In genomic region chr12:91395628-91396027, GRCh38 we compare ENCODE assay signal across 21 cellular contexts.
A peak's percentile ranks its signal among the peaks of the same experiment; 100 is the strongest.
DNase-seq lines count a peak whose midpoint lies in the region; ATAC-seq, FAIRE-seq and TF ChIP-seq lines count a peak whose summit lies in the region.
"Had no signal": no experiment of that assay in that cellular context is flagged by ENCODE, and none has a peak within 500 bp of the region (broad histone marks: within the 10 kb centered on the region; RNA-seq: fewer than 3 reads in every experiment).

No MANE protein-coding gene starts in this region.

- TF ChIP-seq CTCF in liver (IDR thresholded peaks at IDR 0.05; ENCODE audit: low read depth, low read length, missing input control) (no peak), HepG2 (CRISPR knock-in tag; IDR thresholded peaks at IDR 0.05) (no peak), mucosa of descending colon (IDR thresholded peaks at IDR 0.05) (no peak)

- in situ Hi-C loops in HepG2 (cut with HindIII; ENCODE audit: extremely low pct_ligation_motif_present, low pct_unique_long_range_greater_than_20kb) = loop anchor here (25.0 kb wide), 2 partner anchors 1017 to 1217 kb away; no protein-coding TSS in a partner anchor

- ATAC-seq in HepG2 = no peak
- ATAC-seq in mucosa of descending colon = peak; percentile 19
- ATAC-seq: A549; CD8-positive, alpha-beta T cell had no signal

- FAIRE-seq in HepG2 (lab: Jason Lieb, UNC) = no peak
- no peak for FAIRE-seq in small intestine (lab: Jason Lieb, UNC)
- FAIRE-seq: A549, D721Med, G401.6, GM12891, GM19239 had no signal

- CTCF ChIA-PET in HepG2 (lab: Yijun Ruan, JAX; ENCODE audit: low intra/inter-chr PET ratio, low total read pairs) = no interaction called here

- H3K9me3 ChIP-seq in liver (ENCODE audit: control insufficient read depth in 4 of 4, low read length in 3 of 4) (peaks cover 0 to 1% (median 0%) of the 10 kb centered on the region in 4 donors), HepG2 (ENCODE audit: low read length) (peaks cover 17% of the 10 kb centered on the region; the same call in 1 of the 2 replicates), mucosa of descending colon (no peaks in the 10 kb centered on the region), small intestine (ENCODE audit: control insufficient read depth, low read depth) (no peaks in the 10 kb centered on the region)

- TF ChIP-seq EP300 in HepG2 (IDR thresholded peaks at IDR 0.05; ENCODE audit: low read depth in 2 of 2, low read length in 2 of 2) (no peak), HepG2 (CRISPR knock-in tag; IDR thresholded peaks at IDR 0.05; ENCODE audit: borderline replicate concordance) (no peak)

- H3K36me3 ChIP-seq in liver (ENCODE audit: control insufficient read depth in 4 of 4, insufficient read depth in 3 of 4, low read depth in 1 of 4, low read length in 3 of 4) (no peaks in the 10 kb centered on the region), HepG2 (replicated peaks in 1 of 2; ENCODE audit: control insufficient read depth in 1 of 2, insufficient read depth in 2 of 2, low read length in 2 of 2) (no peaks in the 10 kb centered on the region), mucosa of descending colon (ENCODE audit: low read depth) (no peaks in the 10 kb centered on the region), small intestine (ENCODE audit: control insufficient read depth in 2 of 2, insufficient read depth in 2 of 2, low read length in 2 of 2) (no peaks in the 10 kb centered on the region)
- H3K36me3 ChIP-seq: BLaER1 treated with 17β-estradiol and CSF1 and Interleukin-3, amounts not matched to agents 10 nM and 100 nM had no signal

- H3K27ac ChIP-seq in liver (ENCODE audit: low read depth in 1 of 2, low read length in 2 of 2) = no peak overlapping the region
- H3K27ac ChIP-seq in HepG2 (ENCODE audit: extremely low read length, insufficient read depth, low read length) = no peak overlapping the region
- no peak overlapping the region for H3K27ac ChIP-seq in small intestine (ENCODE audit: low read depth in 1 of 2, low read length in 1 of 2)
- H3K27ac ChIP-seq: 22Rv1; A549; BLaER1 treated with 17β-estradiol and CSF1 and Interleukin-3, amounts not matched to agents 10 nM and 100 nM; C4-2B had no signal

- peaks cover 0 to 4% (median 0%) of the 10 kb centered on the region in 4 donors for H3K4me1 ChIP-seq in liver (ENCODE audit: control insufficient read depth in 4 of 4, insufficient read depth in 4 of 4, low read length in 3 of 4)
- no peaks in the 10 kb centered on the region for H3K4me1 ChIP-seq in HepG2 (ENCODE audit: insufficient read depth, low read length)
- no peaks in the 10 kb centered on the region for H3K4me1 ChIP-seq in mucosa of descending colon (ENCODE audit: low read depth)
- no peaks in the 10 kb centered on the region for H3K4me1 ChIP-seq in small intestine (ENCODE audit: control insufficient read depth in 2 of 2, insufficient read depth in 1 of 2, low read depth in 1 of 2, low read length in 1 of 2)
- H3K4me1 ChIP-seq: A549; BLaER1 treated with 17β-estradiol and CSF1 and Interleukin-3, amounts not matched to agents 10 nM and 100 nM had no signal

- TF ChIP-seq RAD21 in liver (IDR thresholded peaks at IDR 0.05) (no peak), HepG2 (CRISPR knock-in tag; IDR thresholded peaks at IDR 0.05) (no peak)

- intact Hi-C loops in HepG2 (cut with micrococcal nuclease; ENCODE audit: unreplicated experiment) = no loop called here
- intact Hi-C loops in mucosa of descending colon (cut with DNase I, micrococcal nuclease) = no loop called here

- H3K4me3 ChIP-seq in liver (ENCODE audit: low read depth in 1 of 3, low read length in 3 of 3) (no peak overlapping the region), HepG2 (replicated peaks in 1 of 3; ENCODE audit: insufficient read depth in 1 of 3, low read depth in 2 of 3, low read length in 3 of 3) (no peak overlapping the region), mucosa of descending colon (no peak overlapping the region), small intestine (ENCODE audit: low read depth in 1 of 2, low read length in 2 of 2) (no peak overlapping the region)
- H3K4me3 ChIP-seq: A549; BLaER1 treated with 17β-estradiol and CSF1 and Interleukin-3, amounts not matched to agents 10 nM and 100 nM had no signal

- WGBS in liver = 73% methylated on average over 4 of the region's 4 CpGs
- 6% methylated on average over 3 of the region's 4 CpGs for WGBS in HepG2 (ENCODE audit: low lambda C conversion rate)
- 72 to 85% (median 74%) methylated on average over 4 of the region's 4 CpGs for WGBS in small intestine, 3 donors

- no peaks in the 10 kb centered on the region for H4K20me1 ChIP-seq in HepG2 (ENCODE audit: insufficient read depth, low read length)
- H4K20me1 ChIP-seq: BLaER1 treated with 17β-estradiol and CSF1 and Interleukin-3, amounts not matched to agents 10 nM and 100 nM had no signal

- POLR2A ChIA-PET in HepG2 (lab: Yijun Ruan, JAX) = no interaction called here

- H3K79me2 ChIP-seq in HepG2 (ENCODE audit: insufficient read depth, low read length) = no peaks in the 10 kb centered on the region

- DNase-seq in HepG2 (ENCODE audit: low spot score) = no peak
- no peak for DNase-seq in mucosa of descending colon
- DNase-seq in small intestine = peak; percentile 71
- no peak for DNase-seq in NCI-H1436 (lab: John Stamatoyannopoulos, UW)
- no peak for DNase-seq in NOMO-1 treated with DMSO at 0.1 percent for 48 hours (lab: John Stamatoyannopoulos, UW; ENCODE audit: unreplicated experiment)
- DNase-seq: AML-193; Caco-2; Calu3; CD4-positive, alpha-beta T cell; CD8-positive, alpha-beta T cell; DMS79 treated with DMSO at 0.1 percent for 48 hours; GF-D8 had no signal

- H3K27me3 ChIP-seq in liver (ENCODE audit: control insufficient read depth in 4 of 4, insufficient read depth in 4 of 4, low read length in 3 of 4) = no peaks in the 10 kb centered on the region
- no peaks in the 10 kb centered on the region for H3K27me3 ChIP-seq in HepG2 (ENCODE audit: control insufficient read depth in 1 of 2, insufficient read depth in 2 of 2, low read length in 2 of 2)
- no peaks in the 10 kb centered on the region for H3K27me3 ChIP-seq in small intestine (ENCODE audit: control insufficient read depth in 2 of 2, insufficient read depth in 2 of 2, low read length in 2 of 2)
- H3K27me3 ChIP-seq: BLaER1 treated with 17β-estradiol and CSF1 and Interleukin-3, amounts not matched to agents 10 nM and 100 nM had no signal

- TF ChIP-seq POLR2A in HepG2 (IDR thresholded peaks at IDR 0.05; ENCODE audit: insufficient read depth in 1 of 2, low read depth in 2 of 2, low read length in 2 of 2) = no peak

- no peak overlapping the region for H3K4me2 ChIP-seq in HepG2 (ENCODE audit: low read depth, low read length)
- H3K4me2 ChIP-seq: A549; BLaER1 treated with 17β-estradiol and CSF1 and Interleukin-3, amounts not matched to agents 10 nM and 100 nM had no signal

- BruUV-seq in HepG2 (replicated peaks; lab: Mats Ljungman, UMichigan) = no TSS peak

- H3K9ac ChIP-seq in liver (ENCODE audit: low read depth in 1 of 2, low read length in 2 of 2) (no peak overlapping the region), HepG2 (ENCODE audit: insufficient read depth, low read depth, low read length) (no peak overlapping the region)
- H3K9ac ChIP-seq: BLaER1 treated with 17β-estradiol and CSF1 and Interleukin-3, amounts not matched to agents 10 nM and 100 nM had no signal

- no peak overlapping the region for H2AFZ ChIP-seq in HepG2 (ENCODE audit: low read length)

TF ChIP-seq in liver, 16 proteins besides CTCF, POLR2A, EP300 and RAD21:
- no peak for TF ChIP-seq FOXA1 (IDR thresholded peaks at IDR 0.05)
- no peak for TF ChIP-seq YY1 (IDR thresholded peaks at IDR 0.05)
- TF ChIP-seq SP1 (IDR thresholded peaks at IDR 0.05) = no peak
- TF ChIP-seq NR2F2 (IDR thresholded peaks at IDR 0.05) = no peak
- TF ChIP-seq EGR1 (IDR thresholded peaks at IDR 0.05; ENCODE audit: low read depth in 2 of 2) = no peak
- no peak for TF ChIP-seq JUND (IDR thresholded peaks at IDR 0.05)
- peak; percentile 29 to 61 for TF ChIP-seq HNF4A (conservative IDR thresholded peaks at IDR 0.05)

TF ChIP-seq in HepG2, 621 proteins besides CTCF, POLR2A, EP300 and RAD21 (continues in another document):
- TF ChIP-seq HDAC6 (IDR thresholded peaks at IDR 0.05; ENCODE audit: low read depth, low read length) = no peak
- TF ChIP-seq ZNF558 (CRISPR knock-in tag; IDR thresholded peaks at IDR 0.05; ENCODE audit: borderline replicate concordance) = no peak
- no peak for TF ChIP-seq PHF8 (CRISPR knock-in tag; IDR thresholded peaks at IDR 0.05)
- TF ChIP-seq TGIF2 (CRISPR knock-in tag; IDR thresholded peaks at IDR 0.05) = no peak
- TF ChIP-seq KDM6A (CRISPR knock-in tag; IDR thresholded peaks at IDR 0.05; ENCODE audit: low read depth) = no peak
- TF ChIP-seq ATRX (CRISPR knock-in tag; IDR thresholded peaks at IDR 0.05; ENCODE audit: borderline replicate concordance) = no peak
- TF ChIP-seq, protein P1, sequence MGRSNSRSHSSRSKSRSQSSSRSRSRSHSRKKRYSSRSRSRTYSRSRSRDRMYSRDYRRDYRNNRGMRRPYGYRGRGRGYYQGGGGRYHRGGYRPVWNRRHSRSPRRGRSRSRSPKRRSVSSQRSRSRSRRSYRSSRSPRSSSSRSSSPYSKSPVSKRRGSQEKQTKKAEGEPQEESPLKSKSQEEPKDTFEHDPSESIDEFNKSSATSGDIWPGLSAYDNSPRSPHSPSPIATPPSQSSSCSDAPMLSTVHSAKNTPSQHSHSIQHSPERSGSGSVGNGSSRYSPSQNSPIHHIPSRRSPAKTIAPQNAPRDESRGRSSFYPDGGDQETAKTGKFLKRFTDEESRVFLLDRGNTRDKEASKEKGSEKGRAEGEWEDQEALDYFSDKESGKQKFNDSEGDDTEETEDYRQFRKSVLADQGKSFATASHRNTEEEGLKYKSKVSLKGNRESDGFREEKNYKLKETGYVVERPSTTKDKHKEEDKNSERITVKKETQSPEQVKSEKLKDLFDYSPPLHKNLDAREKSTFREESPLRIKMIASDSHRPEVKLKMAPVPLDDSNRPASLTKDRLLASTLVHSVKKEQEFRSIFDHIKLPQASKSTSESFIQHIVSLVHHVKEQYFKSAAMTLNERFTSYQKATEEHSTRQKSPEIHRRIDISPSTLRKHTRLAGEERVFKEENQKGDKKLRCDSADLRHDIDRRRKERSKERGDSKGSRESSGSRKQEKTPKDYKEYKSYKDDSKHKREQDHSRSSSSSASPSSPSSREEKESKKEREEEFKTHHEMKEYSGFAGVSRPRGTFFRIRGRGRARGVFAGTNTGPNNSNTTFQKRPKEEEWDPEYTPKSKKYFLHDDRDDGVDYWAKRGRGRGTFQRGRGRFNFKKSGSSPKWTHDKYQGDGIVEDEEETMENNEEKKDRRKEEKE (IDR thresholded peaks at IDR 0.05) = no peak
- TF ChIP-seq ZFP82 (CRISPR knock-in tag; IDR thresholded peaks at IDR 0.05; ENCODE audit: borderline replicate concordance) = no peak
- TF ChIP-seq NRL (CRISPR knock-in tag; IDR thresholded peaks at IDR 0.05; ENCODE audit: borderline replicate concordance) = no peak
- no peak for TF ChIP-seq ZNF224 (CRISPR knock-in tag; IDR thresholded peaks at IDR 0.05)
